In the genomic region with DNA sequence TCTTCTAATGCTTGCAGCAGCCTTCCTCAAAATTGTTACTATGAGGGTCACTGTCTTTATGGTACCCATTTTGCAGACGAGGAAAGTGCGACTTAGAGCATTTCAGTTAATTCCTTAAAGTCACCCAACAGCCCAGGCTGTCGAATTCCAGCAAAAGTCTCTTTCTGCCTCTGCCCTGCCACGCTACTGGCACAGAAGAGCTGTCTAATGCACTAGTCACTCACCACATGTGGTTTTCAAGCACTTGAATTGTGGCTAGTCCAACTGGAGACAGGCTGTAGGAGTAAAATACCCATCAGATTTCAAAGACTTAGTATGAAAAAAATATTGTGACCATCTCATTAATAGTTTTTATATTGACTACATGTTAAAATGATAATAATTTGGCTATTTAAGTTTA, we compare ENCODE assay signal across 23 cellular contexts. TPM values are rescaled to one million over a fixed set of nuclear protein-coding genes. Genes with fewer than 3 reads are reported as not detected.
DNase-seq lines count a peak whose midpoint lies in the region; ATAC-seq and TF ChIP-seq lines count a peak whose summit lies in the region.
"Had no signal": no experiment of that assay in that cellular context is flagged by ENCODE, and none has a peak within 500 bp of the region (broad histone marks: within the 10 kb centered on the region; RNA-seq: fewer than 3 reads in every experiment).

No MANE protein-coding gene starts in this region.

- H3K36me3 ChIP-seq in thoracic aorta = no peaks in the 10 kb centered on the region
- H3K36me3 ChIP-seq: cardiac muscle cell had no signal

- H3K9me3 ChIP-seq in thoracic aorta = no peaks in the 10 kb centered on the region

- no peaks in the 10 kb centered on the region for H3K27me3 ChIP-seq in thoracic aorta (replicated peaks; ENCODE audit: insufficient read depth)
- H3K27me3 ChIP-seq: cardiac muscle cell had no signal

- no peak for ATAC-seq in thoracic aorta (ENCODE audit: insufficient number of reproducible peaks, low FRiP score, low read depth)
- no peak for ATAC-seq in HG02678 (IDR thresholded peaks at IDR 0.05; ENCODE audit: unreplicated experiment)
- ATAC-seq in HG03039 (IDR thresholded peaks at IDR 0.05; ENCODE audit: unreplicated experiment) = no peak
- no peak for ATAC-seq in HG02973 (IDR thresholded peaks at IDR 0.05; ENCODE audit: unreplicated experiment)

- H3K4me3 ChIP-seq in thoracic aorta = peak overlapping the region; percentile 17
- H3K4me3 ChIP-seq: cardiac muscle cell had no signal

- H3K27ac ChIP-seq in thoracic aorta = no peak overlapping the region
- H3K27ac ChIP-seq: cardiac muscle cell had no signal

- DNase-seq in GM03348 (ENCODE audit: low spot score) = peak; percentile 60
- peak; percentile 19 for DNase-seq in RKO (ENCODE audit: low spot score)
- DNase-seq in fibroblast of peridontal ligament (ENCODE audit: extremely low read depth) = peak; percentile 27
- no peak for DNase-seq in thoracic aorta (ENCODE audit: low spot score)
- DNase-seq in activated naive CD4-positive, alpha-beta T cell treated with Interleukin-2 at 50 U/mL for 16 hours = no peak
- DNase-seq: activated naive CD8-positive, alpha-beta T cell treated with anti-CD3 and anti-CD28 coated beads for 36 hours; C1 segment of cervical spinal cord; DMS153; dorsolateral prefrontal cortex; glutamatergic neuron; H9; KBM-7; naive thymus-derived CD4-positive, alpha-beta T cell; NCI-H1417; stimulated activated CD4-positive, alpha-beta T cell treated with anti-CD3 and anti-CD28 coated beads, Interleukin-2, amount 100 ng/mL, for 48 hours; T-helper 2 cell had no signal

- TF ChIP-seq CTCF in thoracic aorta (IDR thresholded peaks at IDR 0.05) = no peak

- no peaks in the 10 kb centered on the region for H3K4me1 ChIP-seq in thoracic aorta (ENCODE audit: control insufficient read depth in 1 of 2, low read depth in 2 of 2)

RNA-seq across cellular contexts. Expression of gene FPR1, which starts 1.7 kb away (rescaled TPM):
- 10 to 100 TPM; 30.2 to 39.3 TPM for total RNA-seq in thoracic aorta
- total RNA-seq: activated naive CD8-positive, alpha-beta T cell treated with anti-CD3 and anti-CD28 coated beads for 36 hours; activated T-helper 1 cell treated with anti-CD3 and anti-CD28 coated beads, Interleukin-12 subunit alpha, Interleukin-12 subunit beta, Interleukin-2, Interleukin-4 antibody, amounts not matched to agents 30 ng/mL and 10 ng/mL and 1 ng/mL, durations not matched to agents 14 hours and 24 hours and 36 hours; cardiac muscle cell; epithelial cell of proximal tubule; H9; OCI-LY7 had no signal

RNA-seq across cellular contexts. Expression of gene FPR2, which starts 11.0 kb away (rescaled TPM):
- 1 to 10 TPM; 2.2 to 5.9 TPM for total RNA-seq in thoracic aorta
- total RNA-seq: activated naive CD8-positive, alpha-beta T cell treated with anti-CD3 and anti-CD28 coated beads for 36 hours; activated T-helper 1 cell treated with anti-CD3 and anti-CD28 coated beads, Interleukin-12 subunit alpha, Interleukin-12 subunit beta, Interleukin-2, Interleukin-4 antibody, amounts not matched to agents 30 ng/mL and 10 ng/mL and 1 ng/mL, durations not matched to agents 14 hours and 24 hours and 36 hours; cardiac muscle cell; epithelial cell of proximal tubule; H9; OCI-LY7 had no signal

RNA-seq across cellular contexts. Expression of gene HAS1, which starts 26.2 kb away (rescaled TPM):
- total RNA-seq in thoracic aorta = 10 to 100 TPM in 1 of 2 donors, 1 to 10 TPM in 1; 1.6 to 74.8 TPM
- total RNA-seq: activated naive CD8-positive, alpha-beta T cell treated with anti-CD3 and anti-CD28 coated beads for 36 hours; activated T-helper 1 cell treated with anti-CD3 and anti-CD28 coated beads, Interleukin-12 subunit alpha, Interleukin-12 subunit beta, Interleukin-2, Interleukin-4 antibody, amounts not matched to agents 30 ng/mL and 10 ng/mL and 1 ng/mL, durations not matched to agents 14 hours and 24 hours and 36 hours; naive thymus-derived CD4-positive, alpha-beta T cell; OCI-LY7 had no signal

RNA-seq across cellular contexts. Expression of gene FPR3, which starts 45.0 kb away (rescaled TPM):
- total RNA-seq in thoracic aorta = 10 to 100 TPM; 11.1 to 18.0 TPM
- total RNA-seq: activated naive CD8-positive, alpha-beta T cell treated with anti-CD3 and anti-CD28 coated beads for 36 hours; activated T-helper 1 cell treated with anti-CD3 and anti-CD28 coated beads, Interleukin-12 subunit alpha, Interleukin-12 subunit beta, Interleukin-2, Interleukin-4 antibody, amounts not matched to agents 30 ng/mL and 10 ng/mL and 1 ng/mL, durations not matched to agents 14 hours and 24 hours and 36 hours; cardiac muscle cell; epithelial cell of proximal tubule; H9; OCI-LY7 had no signal

RNA-seq across cellular contexts. Expression of gene SPACA6, which starts 56.8 kb away (rescaled TPM):
- total RNA-seq in thoracic aorta = 10 to 100 TPM; 24.1 to 72.4 TPM

Comparison
In these comparisons a context has a peak if more than half of its experiments do, and no peak if none do; other contexts are left out.
1. DNase-seq: peak in GM03348 (single experiment), RKO (single experiment) and fibroblast of peridontal ligament (single experiment); none in thoracic aorta (single experiment) and activated naive CD4-positive, alpha-beta T cell treated with Interleukin-2 at 50 U/mL for 16 hours (single experiment).